Comparison of ENCODE assay signal across 28 cellular contexts in the genomic region with DNA sequence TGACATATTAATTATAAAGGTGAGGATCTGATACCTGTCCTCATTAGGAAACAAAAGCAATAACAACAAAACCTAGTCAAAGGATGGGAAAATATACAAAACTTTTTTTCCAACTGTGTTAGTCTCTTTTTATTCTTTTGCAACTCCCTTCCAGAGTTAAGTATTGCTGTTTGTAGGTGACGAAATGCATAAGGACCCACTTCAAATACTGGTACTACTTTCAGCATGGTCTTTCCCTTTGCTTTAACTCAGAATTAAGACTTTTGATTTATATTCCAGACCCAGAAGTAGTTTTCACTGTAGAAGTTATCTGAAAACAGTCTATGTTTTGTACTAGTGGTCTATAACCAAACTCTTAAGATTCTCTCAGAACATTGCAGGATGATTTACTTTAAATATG.
"Had no signal": no experiment of that assay in that cellular context is flagged by ENCODE, and none has a peak within 500 bp of the region (broad histone marks: within the 10 kb centered on the region; RNA-seq: fewer than 3 reads in every experiment).

No MANE protein-coding gene starts in this region.

- H3K36me3 Mint-ChIP-seq: stimulated activated effector memory CD8-positive, alpha-beta T cell treated with anti-CD3 and anti-CD28 coated beads, Interleukin-12 subunit alpha, Interleukin-12 subunit beta, amount 100 ng/mL, for 72 hours; stimulated activated memory B cell treated with anti-CD40 and anti-IgM and Interleukin-4, amounts not matched to agents 10 μg/mL and 1 μg/mL and 100 μg/mL, for 72 hours; stimulated activated naive B cell treated with anti-CD40 and anti-IgM and Interleukin-4, amounts not matched to agents 10 μg/mL and 1 μg/mL and 100 μg/mL, for 72 hours; type B pancreatic cell had no signal

- H3K27ac ChIP-seq: stomach, suprapubic skin, testis, thoracic aorta, tibial artery, tibial nerve, transverse colon, upper lobe of left lung, upper lobe of right lung, vagina had no signal

- H3K9me3 ChIP-seq: stomach, suprapubic skin, testis, thoracic aorta, thyroid gland, tibial artery, tibial nerve, transverse colon, upper lobe of left lung, upper lobe of right lung, uterus, vagina had no signal

- H3K27me3 ChIP-seq: stomach, suprapubic skin, testis, thyroid gland, tibial artery, tibial nerve, transverse colon, upper lobe of left lung, upper lobe of right lung, uterus, vagina had no signal

- H3K9me3 Mint-ChIP-seq: stimulated activated effector memory CD8-positive, alpha-beta T cell treated with anti-CD3 and anti-CD28 coated beads, Interleukin-12 subunit alpha, Interleukin-12 subunit beta, amount 100 ng/mL, for 72 hours; stimulated activated memory B cell treated with anti-CD40 and anti-IgM and Interleukin-4, amounts not matched to agents 10 μg/mL and 1 μg/mL and 100 μg/mL, for 72 hours; stimulated activated naive B cell treated with anti-CD40 and anti-IgM and Interleukin-4, amounts not matched to agents 10 μg/mL and 1 μg/mL and 100 μg/mL, for 72 hours; stimulated activated naive CD8-positive, alpha-beta T cell treated with anti-CD3 and anti-CD28 coated beads, Interleukin-15, amount 100 ng/mL, for 72 hours; stimulated activated naive CD8-positive, alpha-beta T cell treated with anti-CD3 and anti-CD28 coated beads, Interleukin-15, Interleukin-2, amounts not matched to agents 100 ng/mL and 50 ng/mL, for 24 hours; type B pancreatic cell had no signal

- H3K36me3 ChIP-seq: stomach, suprapubic skin, thoracic aorta, thyroid gland, tibial artery, tibial nerve, transverse colon, upper lobe of left lung, upper lobe of right lung, uterus, vagina had no signal

- H3K4me1 Mint-ChIP-seq: stimulated activated memory B cell treated with anti-CD40 and anti-IgM and Interleukin-4, amounts not matched to agents 10 μg/mL and 1 μg/mL and 100 μg/mL, for 72 hours; stimulated activated naive B cell treated with anti-CD40 and anti-IgM and Interleukin-4, amounts not matched to agents 10 μg/mL and 1 μg/mL and 100 μg/mL, for 72 hours; stimulated activated naive CD8-positive, alpha-beta T cell treated with anti-CD3 and anti-CD28 coated beads, Interleukin-15, amount 100 ng/mL, for 72 hours had no signal

- H3K4me1 ChIP-seq: stomach, testis, tibial nerve, transverse colon, upper lobe of left lung, upper lobe of right lung, uterus, vagina had no signal

- DNase-seq: stimulated activated CD4-positive, alpha-beta T cell treated with anti-CD3 and anti-CD28 coated beads, Interleukin-2, amount 100 ng/mL, for 48 hours; stimulated activated CD4-positive, alpha-beta T cell treated with anti-CD3 and anti-CD28 coated beads, Interleukin-4, amount 100 ng/mL, for 1 hour; stimulated activated CD4-positive, alpha-beta T cell treated with anti-CD3 and anti-CD28 coated beads, Interleukin-4, amount 100 ng/mL, for 24 hours; stimulated activated CD4-positive, alpha-beta T cell treated with anti-CD3 and anti-CD28 coated beads, Interleukin-4, amount 100 ng/mL, for 4 hours; stimulated activated CD8-positive, alpha-beta memory T cell treated with anti-CD3 and anti-CD28 coated beads, Interleukin-4, amount 100 ng/mL, for 48 hours; stimulated activated naive B cell treated with anti-CD40 and anti-IgM and Interleukin-4, amounts not matched to agents 10 μg/mL and 1 μg/mL and 100 μg/mL, for 72 hours; stimulated activated naive CD4-positive, alpha-beta T cell; stimulated activated naive CD4-positive, alpha-beta T cell treated with Interleukin-2 at 50 U/mL for 16 hours; stimulated activated naive CD8-positive, alpha-beta T cell treated with anti-CD3 and anti-CD28 coated beads, Interleukin-15, amount 100 ng/mL, for 72 hours; stimulated activated naive CD8-positive, alpha-beta T cell treated with anti-CD3 and anti-CD28 coated beads, Interleukin-15, Interleukin-2, amounts not matched to agents 100 U/mL and 50 U/mL, for 24 hours; stomach; substantia nigra; testis; tibial artery; transverse colon; trophoblast cell; upper lobe of left lung; upper lobe of right lung; uterus had no signal

- H3K4me3 ChIP-seq: stomach, suprapubic skin, testis, thoracic aorta, thyroid gland, tibial artery, tibial nerve, transverse colon, upper lobe of left lung, upper lobe of right lung, uterus, vagina had no signal

- ATAC-seq: stimulated activated effector memory CD8-positive, alpha-beta T cell treated with anti-CD3 and anti-CD28 coated beads, Interleukin-12 subunit alpha, Interleukin-12 subunit beta, amount 100 ng/mL, for 72 hours; stimulated activated memory B cell treated with anti-CD40 and anti-IgM and Interleukin-4, amounts not matched to agents 10 μg/mL and 1 μg/mL and 100 μg/mL, for 72 hours; stimulated activated naive B cell treated with anti-CD40 and anti-IgM and Interleukin-4, amounts not matched to agents 10 μg/mL and 1 μg/mL and 100 μg/mL, for 72 hours; stimulated activated naive CD8-positive, alpha-beta T cell treated with anti-CD3 and anti-CD28 coated beads, Interleukin-15, amount 100 ng/mL, for 72 hours; stimulated activated naive CD8-positive, alpha-beta T cell treated with anti-CD3 and anti-CD28 coated beads, Interleukin-15, Interleukin-2, amounts not matched to agents 100 U/mL and 50 U/mL, for 24 hours; upper lobe of right lung had no signal

- H3K27ac Mint-ChIP-seq: stimulated activated effector memory CD8-positive, alpha-beta T cell treated with anti-CD3 and anti-CD28 coated beads, Interleukin-12 subunit alpha, Interleukin-12 subunit beta, amount 100 ng/mL, for 72 hours; stimulated activated memory B cell treated with anti-CD40 and anti-IgM and Interleukin-4, amounts not matched to agents 10 μg/mL and 1 μg/mL and 100 μg/mL, for 72 hours; stimulated activated naive B cell treated with anti-CD40 and anti-IgM and Interleukin-4, amounts not matched to agents 10 μg/mL and 1 μg/mL and 100 μg/mL, for 72 hours; stimulated activated naive CD8-positive, alpha-beta T cell treated with anti-CD3 and anti-CD28 coated beads, Interleukin-15, amount 100 ng/mL, for 72 hours; stimulated activated naive CD8-positive, alpha-beta T cell treated with anti-CD3 and anti-CD28 coated beads, Interleukin-15, Interleukin-2, amounts not matched to agents 100 ng/mL and 50 ng/mL, for 24 hours; type B pancreatic cell had no signal

- H3K4me3 Mint-ChIP-seq: stimulated activated effector memory CD8-positive, alpha-beta T cell treated with anti-CD3 and anti-CD28 coated beads, Interleukin-12 subunit alpha, Interleukin-12 subunit beta, amount 100 ng/mL, for 72 hours; stimulated activated memory B cell treated with anti-CD40 and anti-IgM and Interleukin-4, amounts not matched to agents 10 μg/mL and 1 μg/mL and 100 μg/mL, for 72 hours; stimulated activated naive B cell treated with anti-CD40 and anti-IgM and Interleukin-4, amounts not matched to agents 10 μg/mL and 1 μg/mL and 100 μg/mL, for 72 hours; stimulated activated naive CD8-positive, alpha-beta T cell treated with anti-CD3 and anti-CD28 coated beads, Interleukin-15, amount 100 ng/mL, for 72 hours; stimulated activated naive CD8-positive, alpha-beta T cell treated with anti-CD3 and anti-CD28 coated beads, Interleukin-15, Interleukin-2, amounts not matched to agents 100 ng/mL and 50 ng/mL, for 24 hours; type B pancreatic cell had no signal
